ENCODE assay signal across 13 cellular contexts in genomic region chr21:46095814-46096595, GRCh38. TPM values are rescaled to one million over a fixed set of nuclear protein-coding genes. Genes with fewer than 3 reads are reported as not detected.
DNase-seq lines count a peak whose midpoint lies in the region; TF ChIP-seq lines count a peak whose summit lies in the region.
"Had no signal": no experiment of that assay in that cellular context is flagged by ENCODE, and none has a peak within 500 bp of the region (broad histone marks: within the 10 kb centered on the region; RNA-seq: fewer than 3 reads in every experiment).

No MANE protein-coding gene starts in this region.

- no peaks in the 10 kb centered on the region for H3K36me3 Mint-ChIP-seq in activated T-cell treated with anti-CD3 and anti-CD28 coated beads, Interleukin-2, amount 50 U/mL, for 24 hours (ENCODE audit: low read depth)
- no peaks in the 10 kb centered on the region for H3K36me3 Mint-ChIP-seq in activated CD4-positive, alpha-beta memory T cell treated with anti-CD3 and anti-CD28 coated beads for 36 hours

- no peak overlapping the region for H3K4me2 ChIP-seq in mesenchymal stem cell (ENCODE audit: low read length, poor library complexity, severe bottlenecking)

- 93% methylated on average over 12 of the region's 12 CpGs for WGBS in mesenchymal stem cell
- 82 to 90% (median 85%) methylated on average over 11 to 12 of the region's 12 CpGs for WGBS in stomach, 5 donors

- H3K9me3 ChIP-seq in mesenchymal stem cell (ENCODE audit: control insufficient read depth, low read length) (no peaks in the 10 kb centered on the region), stomach (no peaks in the 10 kb centered on the region)
- H3K9me3 ChIP-seq: testis had no signal

- peak overlapping the region; percentile 20 for H4K8ac ChIP-seq in mesenchymal stem cell (ENCODE audit: low read length)

- peak overlapping the region; percentile 88 for H2BK120ac ChIP-seq in mesenchymal stem cell (ENCODE audit: low read depth, low read length)

- no peak overlapping the region for H3K27ac Mint-ChIP-seq in activated T-cell treated with anti-CD3 and anti-CD28 coated beads, Interleukin-2, amount 50 U/mL, for 24 hours
- H3K27ac Mint-ChIP-seq in activated CD4-positive, alpha-beta memory T cell treated with anti-CD3 and anti-CD28 coated beads for 36 hours, result no peak overlapping the region

- POLR2A ChIA-PET in activated CD4-positive, alpha-beta memory T cell treated with anti-CD3 and anti-CD28 coated beads for 36 hours (lab: Charles Lee), result no interaction called here

- TF ChIP-seq POLR2A in stomach (IDR thresholded peaks at IDR 0.05), result no peak

- no peak overlapping the region for H2BK15ac ChIP-seq in mesenchymal stem cell (ENCODE audit: low read depth, poor library complexity, severe bottlenecking)

- no peak overlapping the region for H2BK5ac ChIP-seq in mesenchymal stem cell (ENCODE audit: low read depth, low read length, poor library complexity, severe bottlenecking)

- no peak overlapping the region for H3K14ac ChIP-seq in mesenchymal stem cell (ENCODE audit: low read length in 2 of 2)

- H3K4me3 ChIP-seq in mesenchymal stem cell (ENCODE audit: insufficient read depth in 1 of 2, low read depth in 1 of 2, low read length in 2 of 2) (peak overlapping the region in 1 of 2 experiments; percentile 86), stomach (no peak overlapping the region)
- H3K4me3 ChIP-seq: testis had no signal

- H3K4me1 ChIP-seq in mesenchymal stem cell (ENCODE audit: control insufficient read depth, insufficient read depth, low read depth, low read length) (peaks cover 22% of the 10 kb centered on the region), stomach (peaks cover 18 to 59% (median 29%) of the 10 kb centered on the region in 4 donors)

- no peak overlapping the region for H2AK5ac ChIP-seq in mesenchymal stem cell (ENCODE audit: low read length, severe bottlenecking)

- H3K4me3 Mint-ChIP-seq in activated T-cell treated with anti-CD3 and anti-CD28 coated beads, Interleukin-2, amount 50 U/mL, for 24 hours, result no peak overlapping the region
- H3K4me3 Mint-ChIP-seq in activated CD4-positive, alpha-beta memory T cell treated with anti-CD3 and anti-CD28 coated beads for 36 hours, result no peak overlapping the region

- intact Hi-C loops in activated CD4-positive, alpha-beta memory T cell treated with anti-CD3 and anti-CD28 coated beads for 36 hours (cut with micrococcal nuclease), result loop anchor here (5.0 kb wide), 1 partner anchor 124 kb away; no protein-coding TSS in a partner anchor
- intact Hi-C loops in stomach (cut with DNase I; ENCODE audit: low total_unique reads), result loop anchor here (5.0 kb wide), 1 partner anchor 124 kb away; no protein-coding TSS in a partner anchor

- peak overlapping the region; percentile 76 to 86 for H2BK12ac ChIP-seq in mesenchymal stem cell (ENCODE audit: low read length in 2 of 2)

- no peaks in the 10 kb centered on the region for H3K79me1 ChIP-seq in mesenchymal stem cell (replicated peaks; ENCODE audit: low read length, poor library complexity, severe bottlenecking)

- H3K27me3 ChIP-seq in mesenchymal stem cell (ENCODE audit: control insufficient read depth in 1 of 2, insufficient read depth in 1 of 2, low read length in 2 of 2) (no peaks in the 10 kb centered on the region), stomach (peaks cover 0 to 47% (median 21%) of the 10 kb centered on the region in 3 donors)
- H3K27me3 ChIP-seq: testis had no signal

- CTCF ChIA-PET in activated CD4-positive, alpha-beta memory T cell treated with anti-CD3 and anti-CD28 coated beads for 36 hours (lab: Charles Lee), result interaction anchor here (1.1 kb wide), 1 partner anchor 48 kb away, joined by 4 read pairs; no protein-coding TSS in a partner anchor

- peak overlapping the region; percentile 27 to 99 for H3K18ac ChIP-seq in mesenchymal stem cell (ENCODE audit: low read depth in 1 of 2, low read length in 2 of 2)

- H4K91ac ChIP-seq in mesenchymal stem cell (ENCODE audit: low read length), result peak overlapping the region; percentile 100

- H3K9ac ChIP-seq in mesenchymal stem cell (ENCODE audit: low read length), result peak overlapping the region; percentile 93

- peak overlapping the region; percentile 29 to 100 for H3K4ac ChIP-seq in mesenchymal stem cell (ENCODE audit: low read depth in 1 of 2, low read length in 2 of 2)

- peaks cover 17% of the 10 kb centered on the region for H3K27me3 Mint-ChIP-seq in activated T-cell treated with anti-CD3 and anti-CD28 coated beads, Interleukin-2, amount 50 U/mL, for 24 hours
- peaks cover 16% of the 10 kb centered on the region for H3K27me3 Mint-ChIP-seq in activated CD4-positive, alpha-beta memory T cell treated with anti-CD3 and anti-CD28 coated beads for 36 hours

- no peak for TF ChIP-seq CTCF in stomach (IDR thresholded peaks at IDR 0.05)

- H2AFZ ChIP-seq in mesenchymal stem cell (ENCODE audit: low read depth, low read length), result no peak overlapping the region

- H3K9me3 Mint-ChIP-seq in activated T-cell treated with anti-CD3 and anti-CD28 coated beads, Interleukin-2, amount 50 U/mL, for 24 hours, result peaks cover 2% of the 10 kb centered on the region
- H3K9me3 Mint-ChIP-seq in activated CD4-positive, alpha-beta memory T cell treated with anti-CD3 and anti-CD28 coated beads for 36 hours, result peaks cover 3% of the 10 kb centered on the region

- H3K27ac ChIP-seq in mesenchymal stem cell (ENCODE audit: low read length, poor library complexity, severe bottlenecking) (no peak overlapping the region), stomach (peak overlapping the region in 4 of 5 donors; percentile 89 to 96 (median 92))
- H3K27ac ChIP-seq: testis had no signal

- TF ChIP-seq EP300 in stomach (IDR thresholded peaks at IDR 0.05), result no peak

- peak; percentile 23 for DNase-seq in activated T-cell treated with anti-CD3 and anti-CD28 coated beads, Interleukin-2, amount 50 U/mL, for 24 hours
- no peak for DNase-seq in activated T-cell treated with anti-CD3 and anti-CD28 coated beads for 4 hours
- peak; percentile 7 for DNase-seq in activated CD4-positive, alpha-beta memory T cell treated with anti-CD3 and anti-CD28 coated beads for 36 hours
- no peak for DNase-seq in mesenchymal stem cell
- DNase-seq in stomach, result no peak
- no peak for DNase-seq in SKM-1 (lab: John Stamatoyannopoulos, UW; ENCODE audit: unreplicated experiment)
- DNase-seq in nucleus accumbens (lab: John Stamatoyannopoulos, UW), result no peak
- DNase-seq in Ammon's horn (ENCODE audit: low spot score), result no peak
- DNase-seq: central memory CD4-positive, alpha-beta T cell; DMS53; kidney glomerular epithelial cell; NCI-H446; testis had no signal

- H3K36me3 ChIP-seq in mesenchymal stem cell (ENCODE audit: control insufficient read depth in 1 of 2, insufficient read depth in 2 of 2, low read depth in 1 of 2, low read length in 2 of 2), result peaks cover 5 to 13% of the 10 kb centered on the region in 2 experiments
- no peaks in the 10 kb centered on the region for H3K36me3 ChIP-seq in stomach

- peaks cover 5% of the 10 kb centered on the region for H3K4me1 Mint-ChIP-seq in activated T-cell treated with anti-CD3 and anti-CD28 coated beads, Interleukin-2, amount 50 U/mL, for 24 hours (ENCODE audit: low read depth)
- no peaks in the 10 kb centered on the region for H3K4me1 Mint-ChIP-seq in activated CD4-positive, alpha-beta memory T cell treated with anti-CD3 and anti-CD28 coated beads for 36 hours (ENCODE audit: low read depth)

- H3K23ac ChIP-seq in mesenchymal stem cell (ENCODE audit: low read length in 2 of 2), result peak overlapping the region in 1 of 2 experiments; percentile 1

RNA-seq across cellular contexts. Expression of gene COL6A2, which starts 1.9 kb away (rescaled TPM):
- total RNA-seq in activated CD4-positive, alpha-beta memory T cell treated with anti-CD3 and anti-CD28 coated beads for 36 hours, result 1 to 10 TPM; 4.3 to 4.8 TPM
- 1,409 TPM for polyA plus RNA-seq in mesenchymal stem cell (2013, experiment 1 of 2)
- polyA plus RNA-seq in mesenchymal stem cell (2013, experiment 2 of 2), result 1,389 TPM
- total RNA-seq in stomach, result 1,000 to 10,000 TPM in 1 of 5 donors, 100 to 1,000 TPM in 4; 351 to 3,737 (median 491) TPM
- 100 to 1,000 TPM in 2 of 3 donors, 10 to 100 TPM in 1; 79.3 to 246 (median 113) TPM for polyA plus RNA-seq in stomach

RNA-seq across cellular contexts. Expression of gene FTCD, which starts 59.4 kb away (rescaled TPM):
- under 1 TPM in 1 of 2 experiments, not detected in 1; 0.22 TPM for total RNA-seq in activated CD4-positive, alpha-beta memory T cell treated with anti-CD3 and anti-CD28 coated beads for 36 hours
- polyA plus RNA-seq in mesenchymal stem cell (2013, experiment 1 of 2), result 1.5 TPM
- polyA plus RNA-seq in mesenchymal stem cell (2013, experiment 2 of 2), result 1.8 TPM
- total RNA-seq in stomach, result 1 to 10 TPM in 2 of 5 donors, not detected in 3; 1.3 to 6.7 TPM
- polyA plus RNA-seq in stomach, result 1 to 10 TPM in 1 of 3 donors, under 1 TPM in 2; 0.25 to 2.4 (median 0.53) TPM

Comparison
In these comparisons a context has a peak if more than half of its experiments do, and no peak if none do; other contexts are left out.
1. DNase-seq: peak in activated T-cell treated with anti-CD3 and anti-CD28 coated beads, Interleukin-2, amount 50 U/mL, for 24 hours (single experiment) and activated CD4-positive, alpha-beta memory T cell treated with anti-CD3 and anti-CD28 coated beads for 36 hours (single experiment); none in activated T-cell treated with anti-CD3 and anti-CD28 coated beads for 4 hours (single experiment), mesenchymal stem cell (single experiment), stomach (single experiment), SKM-1 (single experiment), nucleus accumbens (0 of 56) and Ammon's horn (single experiment).
2. RNA of gene COL6A2, which starts 1.9 kb away (total RNA-seq): 351 to 3,737 TPM in stomach; 4.3 to 4.8 TPM in activated CD4-positive, alpha-beta memory T cell treated with anti-CD3 and anti-CD28 coated beads for 36 hours; every median in the first group is over 10 times any median in the second.